ENCODE assay signal across 30 cellular contexts in genomic region chr12:52818376-52818775, GRCh38. TPM values are rescaled to one million over a fixed set of nuclear protein-coding genes. Genes with fewer than 3 reads are reported as not detected.
DNase-seq lines count a peak whose midpoint lies in the region; ATAC-seq and TF ChIP-seq lines count a peak whose summit lies in the region.
"Had no signal": no experiment of that assay in that cellular context is flagged by ENCODE, and none has a peak within 500 bp of the region (broad histone marks: within the 10 kb centered on the region; RNA-seq: fewer than 3 reads in every experiment).

No MANE protein-coding gene starts in this region.

- DNase-seq in NCI-H524 (lab: John Stamatoyannopoulos, UW) (peak; percentile 10 to 44), NCI-H524 treated with DMSO at 0.1 percent for 48 hours (lab: John Stamatoyannopoulos, UW) (no peak), SHP77 (lab: John Stamatoyannopoulos, UW) (peak; percentile 63 to 75), mucosa of descending colon (no peak), A673 (ENCODE audit: low spot score) (no peak), trophoblast cell (no peak)
- DNase-seq in stimulated activated CD4-positive, alpha-beta T cell treated with anti-CD3 and anti-CD28 coated beads, Interleukin-4, amount 100 ng/mL, for 4 hours, result no peak
- no peak for DNase-seq in activated CD4-positive, alpha-beta T cell treated with anti-CD3 and anti-CD28 coated beads for 1 hour
- DNase-seq: activated CD4-positive, alpha-beta T cell treated with anti-CD3 and anti-CD28 coated beads, Interleukin-2, amount 50 U/mL, for 48 hours; activated CD4-positive, CD25-positive, alpha-beta regulatory T cell; activated naive CD4-positive, alpha-beta T cell; activated naive CD8-positive, alpha-beta T cell treated with anti-CD3 and anti-CD28 coated beads, Interleukin-2, amount 50 U/mL, for 24 hours; effector CD8-positive, alpha-beta T cell; GM23248; islet precursor cell; left ventricle myocardium superior; mesendoderm; MV-4-11; NCI-H1930; NCI-H345; NK-92 treated with Interleukin-12 subunit alpha and Interleukin-12 subunit beta, amount 100 ng/mL, for 24 hours; stimulated activated CD4-positive, alpha-beta T cell treated with anti-CD3 and anti-CD28 coated beads, Interleukin-4, amount 100 ng/mL, for 24 hours; upper lobe of left lung had no signal

- no peak overlapping the region for H3K9ac ChIP-seq in trophoblast cell (ENCODE audit: low read length)
- H3K9ac ChIP-seq: GM23248 had no signal

- ATAC-seq in mucosa of descending colon, result peak; percentile 50
- ATAC-seq: activated naive CD8-positive, alpha-beta T cell treated with anti-CD3 and anti-CD28 coated beads, Interleukin-2, amount 50 U/mL, for 24 hours; left ventricle myocardium superior; SK-N-SH treated with all-trans-retinoic acid at 6 μM for 48 hours had no signal

- no peaks in the 10 kb centered on the region for H3K79me2 ChIP-seq in trophoblast cell (ENCODE audit: control insufficient read depth, insufficient read depth, low read length, poor library complexity)

- H3K18ac ChIP-seq in trophoblast cell (ENCODE audit: low read length), result no peak overlapping the region

- H3K27ac ChIP-seq in A673 (ENCODE audit: low read depth, low read length, poor library complexity, severe bottlenecking) (no peak overlapping the region), trophoblast cell (ENCODE audit: low read depth, low read length) (no peak overlapping the region)
- H3K27ac ChIP-seq: cardiac muscle cell, GM23248, upper lobe of left lung had no signal

- CTCF ChIA-PET in A673 (lab: Charles Lee), result no interaction called here

- H4K91ac ChIP-seq in trophoblast cell (ENCODE audit: low read depth, low read length), result no peak overlapping the region

- H3K36me3 ChIP-seq in mucosa of descending colon (ENCODE audit: low read depth) (no peaks in the 10 kb centered on the region), A673 (ENCODE audit: insufficient read depth, low read length, poor library complexity, severe bottlenecking) (no peaks in the 10 kb centered on the region), trophoblast cell (ENCODE audit: control insufficient read depth in 1 of 2, insufficient read depth in 2 of 2, low read length in 2 of 2) (no peaks in the 10 kb centered on the region)
- H3K36me3 ChIP-seq: cardiac muscle cell, upper lobe of left lung had no signal

- no peak overlapping the region for H2BK5ac ChIP-seq in trophoblast cell (ENCODE audit: low read depth, low read length, poor library complexity)

- H3K4me2 ChIP-seq in trophoblast cell (ENCODE audit: low read length), result no peak overlapping the region

- no peak overlapping the region for H2AK5ac ChIP-seq in trophoblast cell (ENCODE audit: low read length)

- no peak overlapping the region for H2BK120ac ChIP-seq in trophoblast cell (ENCODE audit: insufficient read depth, low read length, poor library complexity)

- H3K4me3 ChIP-seq in mucosa of descending colon, result no peak overlapping the region
- no peak overlapping the region for H3K4me3 ChIP-seq in A673 (ENCODE audit: low read depth, low read length, poor library complexity, severe bottlenecking)
- H3K4me3 ChIP-seq in trophoblast cell (ENCODE audit: low read depth, low read length), result no peak overlapping the region
- H3K4me3 ChIP-seq: cardiac muscle cell, GM23248, upper lobe of left lung had no signal

- TF ChIP-seq CTCF in mucosa of descending colon (IDR thresholded peaks at IDR 0.05), result no peak
- TF ChIP-seq CTCF in A673 (conservative IDR thresholded peaks at IDR 0.05; ENCODE audit: low read depth, low read length), result no peak

- H2AFZ ChIP-seq in trophoblast cell (ENCODE audit: insufficient read depth, low read length, poor library complexity), result no peak overlapping the region
- H2AFZ ChIP-seq: GM23248 had no signal

- no peaks in the 10 kb centered on the region for H3K9me3 ChIP-seq in mucosa of descending colon
- no peaks in the 10 kb centered on the region for H3K9me3 ChIP-seq in A673 (ENCODE audit: low read depth, low read length, poor library complexity, severe bottlenecking)
- H3K9me3 ChIP-seq in trophoblast cell (ENCODE audit: insufficient read depth, low read depth, low read length), result peaks cover 2% of the 10 kb centered on the region
- H3K9me3 ChIP-seq: upper lobe of left lung had no signal

- no TSS peak for BruUV-seq in A673 (replicated peaks; lab: Mats Ljungman, UMichigan)

- no peak overlapping the region for H3K14ac ChIP-seq in trophoblast cell (ENCODE audit: low read length)

- POLR2A ChIA-PET in A673 (lab: Charles Lee; ENCODE audit: low non-redundant PET), result no interaction called here

- no peak overlapping the region for H3K23ac ChIP-seq in trophoblast cell (ENCODE audit: low read length)

- intact Hi-C loops in mucosa of descending colon (cut with DNase I, micrococcal nuclease), result no loop called here
- intact Hi-C loops in A673 (cut with micrococcal nuclease; ENCODE audit: unreplicated experiment), result no loop called here

- H3K79me1 ChIP-seq in trophoblast cell (ENCODE audit: low read length), result no peaks in the 10 kb centered on the region

- no peaks in the 10 kb centered on the region for H3K27me3 ChIP-seq in A673 (replicated peaks; ENCODE audit: insufficient read depth, low read depth, low read length, poor library complexity)
- no peaks in the 10 kb centered on the region for H3K27me3 ChIP-seq in trophoblast cell (ENCODE audit: insufficient read depth, low read length)
- H3K27me3 ChIP-seq: cardiac muscle cell, upper lobe of left lung had no signal

- no peaks in the 10 kb centered on the region for H3K4me1 ChIP-seq in mucosa of descending colon (ENCODE audit: low read depth)
- H3K4me1 ChIP-seq in A673 (ENCODE audit: insufficient read depth, low read length, poor library complexity, severe bottlenecking), result no peaks in the 10 kb centered on the region
- no peaks in the 10 kb centered on the region for H3K4me1 ChIP-seq in trophoblast cell (ENCODE audit: control insufficient read depth in 1 of 2, insufficient read depth in 2 of 2, low read length in 2 of 2)

- no peak overlapping the region for H4K8ac ChIP-seq in trophoblast cell (ENCODE audit: low read depth, low read length)

- no peak overlapping the region for H3K4ac ChIP-seq in trophoblast cell (ENCODE audit: low read depth, low read length)

- WGBS in trophoblast cell (ENCODE audit: extremely low coverage, insufficient coverage, insufficient read length), result no CpG with 5 or more reads among the region's 6 CpGs

- no peak overlapping the region for H4K12ac ChIP-seq in trophoblast cell (ENCODE audit: low read depth, low read length)

- no peak overlapping the region for H2BK12ac ChIP-seq in trophoblast cell (ENCODE audit: low read length)

RNA-seq across cellular contexts. Expression of gene KRT4, which starts 4.5 kb away (rescaled TPM):
- total RNA-seq in mucosa of descending colon (not detected), A673 (2021) (not detected in 2 replicates)
- not detected in 2 replicates for polyA plus RNA-seq in trophoblast cell (2013)
- total RNA-seq: astrocyte; cardiac muscle cell; CD4-positive, CD25-positive, alpha-beta regulatory T cell; left ventricle myocardium superior; LHCN-M2; pulmonary artery endothelial cell; subcutaneous adipose tissue had no signal
- polyA plus RNA-seq: cardiac muscle cell; CD4-positive, CD25-positive, alpha-beta regulatory T cell; GM23248 had no signal

RNA-seq across cellular contexts. Expression of gene KRT79, which starts 15.7 kb away (rescaled TPM):
- total RNA-seq in mucosa of descending colon (not detected), A673 (2021) (not detected in 2 replicates)
- polyA plus RNA-seq in trophoblast cell (2013), result not detected in 2 replicates
- total RNA-seq: cardiac muscle cell; CD4-positive, CD25-positive, alpha-beta regulatory T cell; GM23248; left ventricle myocardium superior; LHCN-M2; pulmonary artery endothelial cell had no signal
- polyA plus RNA-seq: cardiac muscle cell; CD4-positive, CD25-positive, alpha-beta regulatory T cell had no signal

RNA-seq across cellular contexts. Expression of gene KRT3, which starts 22.5 kb away (rescaled TPM):
- total RNA-seq in mucosa of descending colon, result not detected
- not detected in 2 replicates for total RNA-seq in A673 (2021)
- not detected in 2 replicates for polyA plus RNA-seq in trophoblast cell (2013)
- total RNA-seq: cardiac muscle cell; CD4-positive, CD25-positive, alpha-beta regulatory T cell; GM23248; left ventricle myocardium superior; LHCN-M2; pulmonary artery endothelial cell; subcutaneous adipose tissue; upper lobe of left lung had no signal
- polyA plus RNA-seq: cardiac muscle cell; CD4-positive, CD25-positive, alpha-beta regulatory T cell; GM23248 had no signal

RNA-seq across cellular contexts. Expression of gene KRT78, which starts 30.4 kb away (rescaled TPM):
- not detected for total RNA-seq in mucosa of descending colon
- total RNA-seq in A673 (2021), result not detected in 2 replicates
- 0.10 TPM in 1 of 2 replicates, not detected in the other for polyA plus RNA-seq in trophoblast cell (2013)
- total RNA-seq: astrocyte; cardiac muscle cell; CD4-positive, CD25-positive, alpha-beta regulatory T cell; GM23248; left ventricle myocardium superior; LHCN-M2; pulmonary artery endothelial cell; subcutaneous adipose tissue had no signal
- polyA plus RNA-seq: cardiac muscle cell; CD4-positive, CD25-positive, alpha-beta regulatory T cell; GM23248 had no signal

RNA-seq across cellular contexts. Expression of gene KRT76, which starts 41.2 kb away (rescaled TPM):
- total RNA-seq in mucosa of descending colon, result not detected
- total RNA-seq in A673 (2021), result not detected in 2 replicates
- not detected in 2 replicates for polyA plus RNA-seq in trophoblast cell (2013)
- total RNA-seq: astrocyte; cardiac muscle cell; CD4-positive, CD25-positive, alpha-beta regulatory T cell; GM23248; left ventricle myocardium superior; LHCN-M2; pulmonary artery endothelial cell; subcutaneous adipose tissue; upper lobe of left lung had no signal
- polyA plus RNA-seq: cardiac muscle cell; CD4-positive, CD25-positive, alpha-beta regulatory T cell; GM23248 had no signal

Comparison
In these comparisons a context has a peak if more than half of its experiments do, and no peak if none do; other contexts are left out.
1. DNase-seq: peak in NCI-H524 (2 of 2) and SHP77 (2 of 2); none in NCI-H524 treated with DMSO at 0.1 percent for 48 hours (single experiment), mucosa of descending colon (0 of 3), stimulated activated CD4-positive, alpha-beta T cell treated with anti-CD3 and anti-CD28 coated beads, Interleukin-4, amount 100 ng/mL, for 4 hours (0 of 2), A673 (single experiment), trophoblast cell (0 of 2) and activated CD4-positive, alpha-beta T cell treated with anti-CD3 and anti-CD28 coated beads for 1 hour (single experiment).